In the genomic region with DNA sequence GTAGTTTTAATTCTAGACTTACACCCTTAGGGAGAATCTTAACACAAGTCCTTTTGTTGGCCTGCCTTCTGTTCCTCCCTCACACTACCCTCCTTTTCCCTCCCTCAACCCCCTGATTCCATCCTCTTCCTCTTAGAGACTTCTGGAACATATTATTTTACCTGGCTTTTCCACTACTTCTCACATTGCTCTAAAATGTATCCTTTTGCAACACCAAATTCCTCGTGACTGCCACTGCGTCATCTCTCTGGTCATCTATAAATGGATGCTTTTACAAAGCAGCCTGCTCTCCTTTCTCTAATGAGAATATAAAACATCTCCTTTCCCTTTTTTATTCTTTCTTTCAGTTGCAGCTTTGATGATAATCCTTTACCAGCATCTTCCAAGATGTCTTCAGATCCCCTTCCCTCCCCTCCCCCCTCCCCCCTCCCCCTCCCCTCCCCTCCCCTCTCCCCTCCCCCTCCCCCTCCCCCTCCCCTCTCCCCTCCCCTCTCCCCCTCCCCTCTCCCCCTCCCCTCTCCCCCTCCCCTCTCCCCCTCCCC, we compare ENCODE assay signal across 8 cellular contexts.
DNase-seq lines count a peak whose midpoint lies in the region; ATAC-seq and TF ChIP-seq lines count a peak whose summit lies in the region.

No MANE protein-coding gene starts in this region.

- H3K27ac Mint-ChIP-seq in activated CD8-positive, alpha-beta T cell treated with anti-CD3 and anti-CD28 coated beads for 36 hours, result peak overlapping the region; percentile 89
- no peak overlapping the region for H3K27ac Mint-ChIP-seq in activated CD8-positive, alpha-beta T cell treated with anti-CD3 and anti-CD28 coated beads, Interleukin-2, amount 10 ng/mL, durations not matched to agents 7 days and 5 days

- CTCF ChIA-PET in activated CD8-positive, alpha-beta T cell treated with anti-CD3 and anti-CD28 coated beads for 36 hours (lab: Charles Lee), result interaction anchor here (0.7 to 6.3 kb wide), 3 partner anchors 41 to 1086 kb away, joined by 3 to 31 read pairs (median 3); a partner anchor contains a TSS
- CTCF ChIA-PET in activated CD8-positive, alpha-beta T cell treated with anti-CD3 and anti-CD28 coated beads, Interleukin-2, amount 10 ng/mL, durations not matched to agents 7 days and 5 days (lab: Charles Lee), result interaction anchor here (0.7 to 1.0 kb wide), 3 partner anchors 11 to 42 kb away, joined by 3 read pairs; no protein-coding TSS in a partner anchor

- no peak for DNase-seq in activated CD8-positive, alpha-beta T cell treated with anti-CD3 and anti-CD28 coated beads for 36 hours
- no peak for DNase-seq in activated CD8-positive, alpha-beta T cell treated with anti-CD3 and anti-CD28 coated beads, Interleukin-2, amount 10 ng/mL, durations not matched to agents 7 days and 5 days
- DNase-seq in SK-MEL-5 (ENCODE audit: low read depth, low spot score), result peak; percentile 75
- DNase-seq in fibroblast of gingiva (ENCODE audit: low read depth), result peak; percentile 54
- peak in 11 of 49 donors; percentile 8 to 31 (median 17) for DNase-seq in substantia nigra (lab: John Stamatoyannopoulos, UW)
- DNase-seq in cerebellum (ENCODE audit: low spot score), result no peak
- no peak for DNase-seq in OCI-M2 (lab: John Stamatoyannopoulos, UW; ENCODE audit: unreplicated experiment)

- H3K9me3 Mint-ChIP-seq in activated CD8-positive, alpha-beta T cell treated with anti-CD3 and anti-CD28 coated beads for 36 hours, result no peaks in the 10 kb centered on the region
- no peaks in the 10 kb centered on the region for H3K9me3 Mint-ChIP-seq in activated CD8-positive, alpha-beta T cell treated with anti-CD3 and anti-CD28 coated beads, Interleukin-2, amount 10 ng/mL, durations not matched to agents 7 days and 5 days (ENCODE audit: insufficient read depth)

- H3K27me3 Mint-ChIP-seq in activated CD8-positive, alpha-beta T cell treated with anti-CD3 and anti-CD28 coated beads for 36 hours, result no peaks in the 10 kb centered on the region
- no peaks in the 10 kb centered on the region for H3K27me3 Mint-ChIP-seq in activated CD8-positive, alpha-beta T cell treated with anti-CD3 and anti-CD28 coated beads, Interleukin-2, amount 10 ng/mL, durations not matched to agents 7 days and 5 days (ENCODE audit: low read depth)

- intact Hi-C loops in activated CD8-positive, alpha-beta T cell treated with anti-CD3 and anti-CD28 coated beads for 36 hours (cut with micrococcal nuclease), result no loop called here

- POLR2A ChIA-PET in activated CD8-positive, alpha-beta T cell treated with anti-CD3 and anti-CD28 coated beads for 36 hours (lab: Charles Lee), result interaction anchor here (0.9 kb wide), 1 partner anchor 13 kb away, joined by 3 read pairs; no protein-coding TSS in a partner anchor
- POLR2A ChIA-PET in activated CD8-positive, alpha-beta T cell treated with anti-CD3 and anti-CD28 coated beads, Interleukin-2, amount 10 ng/mL, durations not matched to agents 7 days and 5 days (lab: Charles Lee), result interaction anchor here (1.4 kb wide), 1 partner anchor 26 kb away, joined by 3 read pairs; no protein-coding TSS in a partner anchor

- peaks cover 7% of the 10 kb centered on the region for H3K36me3 Mint-ChIP-seq in activated CD8-positive, alpha-beta T cell treated with anti-CD3 and anti-CD28 coated beads for 36 hours (ENCODE audit: low read depth)
- H3K36me3 Mint-ChIP-seq in activated CD8-positive, alpha-beta T cell treated with anti-CD3 and anti-CD28 coated beads, Interleukin-2, amount 10 ng/mL, durations not matched to agents 7 days and 5 days (ENCODE audit: low read depth), result peaks cover 5% of the 10 kb centered on the region

- H3K27ac ChIP-seq in substantia nigra (ENCODE audit: low read depth, low read length, poor library complexity, severe bottlenecking), result peak overlapping the region; percentile 77

- ATAC-seq in activated CD8-positive, alpha-beta T cell treated with anti-CD3 and anti-CD28 coated beads for 36 hours, result no peak
- ATAC-seq in activated CD8-positive, alpha-beta T cell treated with anti-CD3 and anti-CD28 coated beads, Interleukin-2, amount 10 ng/mL, durations not matched to agents 7 days and 5 days, result no peak
- ATAC-seq in GM18873 (IDR thresholded peaks at IDR 0.05; ENCODE audit: low FRiP score, unreplicated experiment), result no peak

- peak overlapping the region; percentile 60 for H3K4me3 Mint-ChIP-seq in activated CD8-positive, alpha-beta T cell treated with anti-CD3 and anti-CD28 coated beads for 36 hours
- H3K4me3 Mint-ChIP-seq in activated CD8-positive, alpha-beta T cell treated with anti-CD3 and anti-CD28 coated beads, Interleukin-2, amount 10 ng/mL, durations not matched to agents 7 days and 5 days, result no peak overlapping the region

- H3K4me1 Mint-ChIP-seq in activated CD8-positive, alpha-beta T cell treated with anti-CD3 and anti-CD28 coated beads for 36 hours (ENCODE audit: low read depth), result peaks cover 37% of the 10 kb centered on the region
- peaks cover 26% of the 10 kb centered on the region for H3K4me1 Mint-ChIP-seq in activated CD8-positive, alpha-beta T cell treated with anti-CD3 and anti-CD28 coated beads, Interleukin-2, amount 10 ng/mL, durations not matched to agents 7 days and 5 days (ENCODE audit: low read depth)

- in situ Hi-C loops in SK-MEL-5 (cut with HindIII; ENCODE audit: low pct_unique_long_range_greater_than_20kb, low sequenced_read_pairs), result no loop called here

- TF ChIP-seq CTCF in activated CD8-positive, alpha-beta T cell treated with anti-CD3 and anti-CD28 coated beads for 36 hours (IDR thresholded peaks at IDR 0.05), result no peak

Comparison
In these comparisons a context has a peak if more than half of its experiments do, and no peak if none do; other contexts are left out.
1. DNase-seq: peak in SK-MEL-5 (single experiment) and fibroblast of gingiva (single experiment); none in activated CD8-positive, alpha-beta T cell treated with anti-CD3 and anti-CD28 coated beads for 36 hours (single experiment), activated CD8-positive, alpha-beta T cell treated with anti-CD3 and anti-CD28 coated beads, Interleukin-2, amount 10 ng/mL, durations not matched to agents 7 days and 5 days (single experiment), cerebellum (single experiment) and OCI-M2 (single experiment).